Comparison of ENCODE assay signal across 1 cellular context in the genomic region with DNA sequence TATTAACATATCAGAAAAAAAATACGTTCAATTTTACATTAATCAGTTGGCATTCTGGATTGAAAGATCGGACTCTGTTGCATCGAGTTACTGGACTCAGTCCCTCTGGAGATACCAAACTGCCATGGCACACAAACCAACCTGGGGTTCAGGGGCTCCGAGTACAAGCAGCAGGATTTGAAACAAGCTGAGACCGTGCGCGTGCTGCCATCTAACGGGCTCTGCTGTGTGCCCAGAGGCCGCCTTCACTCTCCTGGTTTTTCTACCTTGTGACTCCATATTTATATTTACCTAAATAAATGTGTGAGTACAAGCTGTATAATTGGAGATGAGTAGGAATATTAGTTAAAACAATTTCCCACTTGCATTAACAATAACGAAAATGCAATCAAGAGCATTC.
TF ChIP-seq lines count a peak whose summit lies in the region.

No MANE protein-coding gene starts in this region.

TF ChIP-seq in endothelial cell of umbilical vein, 7 proteins besides CTCF, POLR2A, EP300 and RAD21:
- TF ChIP-seq GATA2 (IDR thresholded peaks at IDR 0.05; ENCODE audit: insufficient read depth, insufficient read length, low read depth, low read length): no peak
- no peak for TF ChIP-seq EZH2 (IDR thresholded peaks at IDR 0.05; ENCODE audit: borderline replicate concordance, low read depth, low read length, severe bottlenecking)
- no peak for TF ChIP-seq MYC (IDR thresholded peaks at IDR 0.05; ENCODE audit: low read depth, low read length)
- TF ChIP-seq JUN (IDR thresholded peaks at IDR 0.05; ENCODE audit: borderline replicate concordance, insufficient read depth, insufficient read length, low read depth): no peak
- no peak for TF ChIP-seq FOS (IDR thresholded peaks at IDR 0.05; ENCODE audit: borderline replicate concordance, insufficient read depth, low read length)
- TF ChIP-seq, protein P1, sequence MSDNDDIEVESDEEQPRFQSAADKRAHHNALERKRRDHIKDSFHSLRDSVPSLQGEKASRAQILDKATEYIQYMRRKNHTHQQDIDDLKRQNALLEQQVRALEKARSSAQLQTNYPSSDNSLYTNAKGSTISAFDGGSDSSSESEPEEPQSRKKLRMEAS (IDR thresholded peaks at IDR 0.05; ENCODE audit: insufficient read depth, insufficient read length): no peak
- no peak for TF ChIP-seq POLR2AphosphoS5 (IDR thresholded peaks at IDR 0.05; ENCODE audit: insufficient read depth, low read depth, low read length)
TF ChIP-seq in endothelial cell of umbilical vein: peak in this region for 0.
